ENCODE assay signal across 21 cellular contexts in genomic region chr14:33061667-33062325, GRCh38.
DNase-seq lines count a peak whose midpoint lies in the region; ATAC-seq and TF ChIP-seq lines count a peak whose summit lies in the region.
"Had no signal": no experiment of that assay in that cellular context is flagged by ENCODE, and none has a peak within 500 bp of the region (broad histone marks: within the 10 kb centered on the region; RNA-seq: fewer than 3 reads in every experiment).

No MANE protein-coding gene starts in this region.

- no peak overlapping the region for H2BK120ac ChIP-seq in H9 (ENCODE audit: low read depth, low read length, poor library complexity, severe bottlenecking)

- no peaks in the 10 kb centered on the region for H3K79me1 ChIP-seq in H9 (ENCODE audit: insufficient read depth, low read depth, low read length, poor library complexity, severe bottlenecking)

- H3K4ac ChIP-seq in H9 (ENCODE audit: low read depth, low read length), result no peak overlapping the region

- no peak overlapping the region; a peak in 1 of 5 replicates for H3K4me3 Mint-ChIP-seq in H9
- H3K4me3 Mint-ChIP-seq in brain, result no peak overlapping the region
- H3K4me3 Mint-ChIP-seq in nephron progenitor cell, result no peak overlapping the region
- H3K4me3 Mint-ChIP-seq: activated B cell treated with CpG ODN at 0.5 μM for 24 hours; activated CD4-positive, alpha-beta memory T cell treated with anti-CD3 and anti-CD28 coated beads, Interleukin-2, amount 10 ng/mL, durations not matched to agents 7 days and 5 days; CD4-positive, alpha-beta T cell had no signal

- TF ChIP-seq CTCF in H9 (conservative IDR thresholded peaks at IDR 0.05), result no peak; the same call in 2 of the 3 replicates
- no peak for TF ChIP-seq CTCF in brain (conservative IDR thresholded peaks at IDR 0.05)
- TF ChIP-seq CTCF in nephron progenitor cell (IDR thresholded peaks at IDR 0.05), result no peak

- no peak overlapping the region for H2BK20ac ChIP-seq in H9 (ENCODE audit: low read depth, low read length, poor library complexity, severe bottlenecking)

- H3K56ac ChIP-seq in H9 (ENCODE audit: insufficient read length, low read depth, low read length), result no peak overlapping the region

- H3K27ac Mint-ChIP-seq in H9 (peak overlapping the region in 1 of 3 experiments; percentile 46; a peak in 1 of 7 replicates), brain (peak overlapping the region in 3 of 5 experiments; percentile 23 to 50 (median 36)), nephron progenitor cell (peak overlapping the region; percentile 84)
- H3K27ac Mint-ChIP-seq: activated B cell treated with CpG ODN at 0.5 μM for 24 hours; activated CD4-positive, alpha-beta memory T cell treated with anti-CD3 and anti-CD28 coated beads, Interleukin-2, amount 10 ng/mL, durations not matched to agents 7 days and 5 days; CD4-positive, alpha-beta T cell had no signal

- no peak overlapping the region for H2AFZ ChIP-seq in H9 (ENCODE audit: low read length)

- H3K4me1 ChIP-seq in H9 (ENCODE audit: insufficient read depth, low read length), result no peaks in the 10 kb centered on the region
- H3K4me1 ChIP-seq: esophagus muscularis mucosa, left ventricle myocardium inferior, SJSA1 had no signal

- H3K36me3 Mint-ChIP-seq in H9 (ENCODE audit: insufficient read depth in 1 of 3, low read depth in 3 of 3) (no peaks in the 10 kb centered on the region), brain (peaks cover 6% of the 10 kb centered on the region), nephron progenitor cell (ENCODE audit: low read depth) (no peaks in the 10 kb centered on the region)

- H2BK12ac ChIP-seq in H9 (ENCODE audit: insufficient read length, low read depth, low read length), result no peak overlapping the region

- no CpG with 5 or more reads among the region's 6 CpGs for WGBS in H9 (ENCODE audit: extremely low coverage, insufficient read length, low lambda C conversion rate)

- H3K27me3 Mint-ChIP-seq in H9 (ENCODE audit: low read depth) (no peaks in the 10 kb centered on the region), brain (no peaks in the 10 kb centered on the region), nephron progenitor cell (ENCODE audit: low read depth, poor library complexity) (peaks cover 3% of the 10 kb centered on the region)
- H3K27me3 Mint-ChIP-seq: activated B cell treated with CpG ODN at 0.5 μM for 24 hours; activated CD4-positive, alpha-beta memory T cell treated with anti-CD3 and anti-CD28 coated beads, Interleukin-2, amount 10 ng/mL, durations not matched to agents 7 days and 5 days; CD4-positive, alpha-beta T cell had no signal

- DNase-seq in H9, result peak; percentile 25
- DNase-seq in NCI-H774 (lab: John Stamatoyannopoulos, UW), result peak; percentile 35
- DNase-seq in nephron progenitor cell, result no peak
- no peak for DNase-seq in NCI-H510A treated with DMSO at 0.1 percent for 48 hours (lab: John Stamatoyannopoulos, UW)
- no peak for DNase-seq in stimulated activated CD4-positive, alpha-beta T cell treated with anti-CD3 and anti-CD28 coated beads, Interleukin-4, amount 100 ng/mL, for 4 hours
- DNase-seq: activated B cell treated with CpG ODN at 0.5 μM for 24 hours; activated CD4-positive, alpha-beta memory T cell treated with anti-CD3 and anti-CD28 coated beads, Interleukin-2, amount 10 ng/mL, durations not matched to agents 7 days and 5 days; activated naive CD4-positive, alpha-beta T cell treated with Interleukin-2 at 50 U/mL for 16 hours; activated T-cell treated with anti-CD3 and anti-CD28 coated beads, Interleukin-2, amount 50 U/mL, for 1 hour; CD4-positive, alpha-beta T cell; IMR-90; left ventricle myocardium inferior; MG63; NCI-H1436 treated with DMSO at 0.1 percent for 48 hours; NCI-H510A; stimulated activated CD4-positive, alpha-beta T cell treated with anti-CD3 and anti-CD28 coated beads, Interleukin-15, amount 100 ng/mL, for 24 hours had no signal

- no peaks in the 10 kb centered on the region for H3K9me3 ChIP-seq in H9 (ENCODE audit: control insufficient read depth, low read depth, low read length)
- H3K9me3 ChIP-seq: esophagus muscularis mucosa, left ventricle myocardium inferior, MG63, SJSA1 had no signal

- no peak overlapping the region for H3K27ac ChIP-seq in H9 (ENCODE audit: insufficient read length, low read depth, low read length)
- H3K27ac ChIP-seq: esophagus muscularis mucosa, left ventricle myocardium inferior, SJSA1 had no signal

- no peak overlapping the region for H4K91ac ChIP-seq in H9 (ENCODE audit: insufficient read length, low read depth, low read length)

- ATAC-seq in HG02970 (IDR thresholded peaks at IDR 0.05; ENCODE audit: low FRiP score, unreplicated experiment) (no peak), HG03460 (IDR thresholded peaks at IDR 0.05; ENCODE audit: unreplicated experiment) (no peak)

- H3K4me2 ChIP-seq in H9 (ENCODE audit: insufficient read depth, insufficient read length, low read length), result no peak overlapping the region

- H3K9me3 Mint-ChIP-seq in H9, result no peaks in the 10 kb centered on the region
- H3K9me3 Mint-ChIP-seq in brain, result no peaks in the 10 kb centered on the region
- H3K9me3 Mint-ChIP-seq in nephron progenitor cell, result no peaks in the 10 kb centered on the region
- H3K9me3 Mint-ChIP-seq: activated B cell treated with CpG ODN at 0.5 μM for 24 hours; activated CD4-positive, alpha-beta memory T cell treated with anti-CD3 and anti-CD28 coated beads, Interleukin-2, amount 10 ng/mL, durations not matched to agents 7 days and 5 days had no signal

- H4K20me1 ChIP-seq in H9 (ENCODE audit: control insufficient read depth, insufficient read depth, insufficient read length), result no peaks in the 10 kb centered on the region

- no peak overlapping the region for H3K23ac ChIP-seq in H9 (ENCODE audit: insufficient read length, low read depth, low read length)

- no peak overlapping the region for H2AK5ac ChIP-seq in H9 (ENCODE audit: insufficient read length, low read length)

- H3K4me1 Mint-ChIP-seq in H9, result peaks cover 4% of the 10 kb centered on the region in 2 experiments; a peak in 3 of 4 replicates
- peaks cover 54% of the 10 kb centered on the region for H3K4me1 Mint-ChIP-seq in brain
- peaks cover 15% of the 10 kb centered on the region for H3K4me1 Mint-ChIP-seq in nephron progenitor cell
- H3K4me1 Mint-ChIP-seq: activated B cell treated with CpG ODN at 0.5 μM for 24 hours; activated CD4-positive, alpha-beta memory T cell treated with anti-CD3 and anti-CD28 coated beads, Interleukin-2, amount 10 ng/mL, durations not matched to agents 7 days and 5 days had no signal

- no peak overlapping the region for H3T11ph ChIP-seq in H9 (ENCODE audit: low read length)

- no peak overlapping the region for H2BK15ac ChIP-seq in H9 (ENCODE audit: low read depth, low read length)

- no peaks in the 10 kb centered on the region for H3K79me2 ChIP-seq in H9 (ENCODE audit: insufficient read depth, low read length)

- H3K14ac ChIP-seq in H9 (ENCODE audit: insufficient read depth, low read length), result no peak overlapping the region

- no peaks in the 10 kb centered on the region for H3K23me2 ChIP-seq in H9 (ENCODE audit: insufficient read length, low read depth, low read length, poor library complexity, severe bottlenecking)

- no peak overlapping the region for H3K18ac ChIP-seq in H9 (ENCODE audit: insufficient read length, low read depth, low read length)

- no peaks in the 10 kb centered on the region for H3K27me3 ChIP-seq in H9 (ENCODE audit: insufficient read depth, low read length)
- H3K27me3 ChIP-seq: esophagus muscularis mucosa, MG63, SJSA1 had no signal

- no peak overlapping the region for H2BK5ac ChIP-seq in H9 (ENCODE audit: insufficient read length, low read length)

- H4K5ac ChIP-seq in H9 (ENCODE audit: insufficient read length, low read depth, low read length), result no peak overlapping the region

- no peak overlapping the region for H3K9ac ChIP-seq in H9 (ENCODE audit: extremely low read depth, insufficient read length, low read length)

- no peak overlapping the region for H4K8ac ChIP-seq in H9 (replicated peaks; ENCODE audit: insufficient read length, low read depth, low read length)

Comparison
In these comparisons a context has a peak if more than half of its experiments do, and no peak if none do; other contexts are left out.
1. DNase-seq: peak in H9 (single experiment) and NCI-H774 (single experiment); none in nephron progenitor cell (single experiment), NCI-H510A treated with DMSO at 0.1 percent for 48 hours (single experiment) and stimulated activated CD4-positive, alpha-beta T cell treated with anti-CD3 and anti-CD28 coated beads, Interleukin-4, amount 100 ng/mL, for 4 hours (0 of 2).